Comparison of ENCODE assay signal across 28 cellular contexts in genomic region chr17:13000561-13000960, GRCh38.
"Had no signal": no experiment of that assay in that cellular context is flagged by ENCODE, and none has a peak within 500 bp of the region (broad histone marks: within the 10 kb centered on the region; RNA-seq: fewer than 3 reads in every experiment).

No MANE protein-coding gene starts in this region.

- H3K4me1 Mint-ChIP-seq: activated B cell treated with CpG ODN at 0.5 μM for 24 hours; activated naive CD4-positive, alpha-beta T cell treated with anti-CD3 and anti-CD28 coated beads, Interleukin-2, amount 10 ng/mL, durations not matched to agents 7 days and 5 days; activated naive CD8-positive, alpha-beta T cell treated with anti-CD3 and anti-CD28 coated beads, Interleukin-2, amount 10 ng/mL, durations not matched to agents 7 days and 5 days; activated T-helper 17 cell treated with anti-CD3 and anti-CD28 coated beads, Interleukin-2, amount 50 U/mL, for 72 hours had no signal

- H3K9me3 ChIP-seq: esophagus squamous epithelium had no signal

- H3K27ac Mint-ChIP-seq: activated B cell treated with CpG ODN at 0.5 μM for 24 hours; activated CD8-positive, alpha-beta T cell treated with anti-CD3 and anti-CD28 coated beads for 36 hours; activated naive CD4-positive, alpha-beta T cell treated with anti-CD3 and anti-CD28 coated beads, Interleukin-2, amount 10 ng/mL, durations not matched to agents 7 days and 5 days; activated naive CD4-positive, alpha-beta T cell treated with anti-CD3 and anti-CD28 coated beads, Interleukin-2, amount 50 U/mL, for 72 hours; activated naive CD8-positive, alpha-beta T cell treated with anti-CD3 and anti-CD28 coated beads, Interleukin-2, amount 10 ng/mL, durations not matched to agents 7 days and 5 days; activated T-helper 17 cell treated with anti-CD3 and anti-CD28 coated beads, Interleukin-2, amount 50 U/mL, for 72 hours; effector memory CD8-positive, alpha-beta T cell; T-helper 17 cell; T-helper 2 cell treated with Interferon-gamma antibody and Interleukin-4, amounts not matched to agents 5 μg/mL and 100 μg/mL, for 36 hours had no signal

- H3K4me3 ChIP-seq: esophagus squamous epithelium had no signal

- H3K9me3 Mint-ChIP-seq: activated B cell treated with CpG ODN at 0.5 μM for 24 hours; activated CD8-positive, alpha-beta T cell treated with anti-CD3 and anti-CD28 coated beads for 36 hours; activated naive CD4-positive, alpha-beta T cell treated with anti-CD3 and anti-CD28 coated beads, Interleukin-2, amount 10 ng/mL, durations not matched to agents 7 days and 5 days; activated naive CD4-positive, alpha-beta T cell treated with anti-CD3 and anti-CD28 coated beads, Interleukin-2, amount 50 U/mL, for 72 hours; activated naive CD8-positive, alpha-beta T cell treated with anti-CD3 and anti-CD28 coated beads, Interleukin-2, amount 10 ng/mL, durations not matched to agents 7 days and 5 days; activated T-cell treated with anti-CD3 and anti-CD28 coated beads, Interleukin-2, amount 50 U/mL, for 4 hours; activated T-helper 17 cell treated with anti-CD3 and anti-CD28 coated beads, Interleukin-2, amount 50 U/mL, for 72 hours; effector memory CD8-positive, alpha-beta T cell; T-helper 2 cell treated with Interferon-gamma antibody and Interleukin-4, amounts not matched to agents 5 μg/mL and 100 μg/mL, for 36 hours had no signal

- DNase-seq: activated B cell treated with CpG ODN at 0.5 μM for 24 hours; activated CD4-positive, alpha-beta T cell treated with anti-CD3 and anti-CD28 coated beads for 48 hours; activated CD4-positive, alpha-beta T cell treated with anti-CD3 and anti-CD28 coated beads, Interleukin-2, amount 50 U/mL, for 1 hour; activated CD4-positive, alpha-beta T cell treated with anti-CD3 and anti-CD28 coated beads, Interleukin-2, amount 50 U/mL, for 48 hours; activated CD8-positive, alpha-beta memory T cell treated with anti-CD3 and anti-CD28 coated beads for 24 hours; activated CD8-positive, alpha-beta T cell treated with anti-CD3 and anti-CD28 coated beads for 36 hours; activated gamma-delta T cell; activated naive CD4-positive, alpha-beta T cell; activated naive CD4-positive, alpha-beta T cell treated with anti-CD3 and anti-CD28 coated beads, Interleukin-2, amount 10 ng/mL, durations not matched to agents 7 days and 5 days; activated naive CD8-positive, alpha-beta T cell treated with anti-CD3 and anti-CD28 coated beads, Interleukin-2, amount 10 ng/mL, durations not matched to agents 7 days and 5 days; activated T-cell treated with anti-CD3 and anti-CD28 coated beads, Interleukin-2, amount 50 U/mL, for 4 hours; brain microvascular endothelial cell; caudate nucleus; cortex of kidney; dermis blood vessel endothelial cell; effector CD4-positive, alpha-beta T cell; effector memory CD8-positive, alpha-beta T cell; esophagus squamous epithelium; foreskin melanocyte; head of caudate nucleus; T-helper 1 cell; T-helper 17 cell; T1000; WERI-Rb-1 had no signal

- H3K27me3 Mint-ChIP-seq: activated B cell treated with CpG ODN at 0.5 μM for 24 hours; activated CD8-positive, alpha-beta T cell treated with anti-CD3 and anti-CD28 coated beads for 36 hours; activated naive CD4-positive, alpha-beta T cell treated with anti-CD3 and anti-CD28 coated beads, Interleukin-2, amount 10 ng/mL, durations not matched to agents 7 days and 5 days; activated naive CD8-positive, alpha-beta T cell treated with anti-CD3 and anti-CD28 coated beads, Interleukin-2, amount 10 ng/mL, durations not matched to agents 7 days and 5 days; activated T-helper 17 cell treated with anti-CD3 and anti-CD28 coated beads, Interleukin-2, amount 50 U/mL, for 72 hours; effector memory CD8-positive, alpha-beta T cell; T-helper 17 cell had no signal

- H3K27me3 ChIP-seq: brain microvascular endothelial cell, esophagus squamous epithelium had no signal

- H3K27ac ChIP-seq: brain microvascular endothelial cell, epithelial cell of prostate, esophagus squamous epithelium, WERI-Rb-1 had no signal

- H3K4me3 Mint-ChIP-seq: activated B cell treated with CpG ODN at 0.5 μM for 24 hours; activated CD8-positive, alpha-beta T cell treated with anti-CD3 and anti-CD28 coated beads for 36 hours; activated naive CD4-positive, alpha-beta T cell treated with anti-CD3 and anti-CD28 coated beads, Interleukin-2, amount 10 ng/mL, durations not matched to agents 7 days and 5 days; activated naive CD8-positive, alpha-beta T cell treated with anti-CD3 and anti-CD28 coated beads, Interleukin-2, amount 10 ng/mL, durations not matched to agents 7 days and 5 days; activated T-cell treated with anti-CD3 and anti-CD28 coated beads, Interleukin-2, amount 50 U/mL, for 4 hours; activated T-helper 17 cell treated with anti-CD3 and anti-CD28 coated beads, Interleukin-2, amount 50 U/mL, for 72 hours; effector memory CD8-positive, alpha-beta T cell; T-helper 17 cell; T-helper 2 cell treated with Interferon-gamma antibody and Interleukin-4, amounts not matched to agents 5 μg/mL and 100 μg/mL, for 36 hours had no signal
